ENCODE assay signal across 10 cellular contexts in genomic region chr6:144352310-144352709, GRCh38.
A peak's percentile ranks its signal among the peaks of the same experiment; 100 is the strongest.
DNase-seq lines count a peak whose midpoint lies in the region; ATAC-seq and TF ChIP-seq lines count a peak whose summit lies in the region.
"Had no signal": no experiment of that assay in that cellular context is flagged by ENCODE, and none has a peak within 500 bp of the region (broad histone marks: within the 10 kb centered on the region; RNA-seq: fewer than 3 reads in every experiment).

No MANE protein-coding gene starts in this region.

- peak overlapping the region; percentile 61 to 94 for H3K4me3 Mint-ChIP-seq in activated T-cell treated with anti-CD3 and anti-CD28 coated beads, Interleukin-2, amount 50 U/mL, for 72 hours
- H3K4me3 Mint-ChIP-seq in activated naive CD8-positive, alpha-beta T cell treated with anti-CD3 and anti-CD28 coated beads for 36 hours, result no peak overlapping the region
- peak overlapping the region in 1 of 2 donors; percentile 73 for H3K4me3 Mint-ChIP-seq in stimulated activated naive B cell treated with anti-CD40 and anti-IgM and Interleukin-4, amounts not matched to agents 10 μg/mL and 1 μg/mL and 100 μg/mL, for 72 hours

- H3K27ac ChIP-seq in gastroesophageal sphincter (peak overlapping the region in 1 of 4 donors; percentile 56), WERI-Rb-1 (no peak overlapping the region)
- H3K27ac ChIP-seq: SJSA1 had no signal

- WGBS in gastroesophageal sphincter (ENCODE audit: low coverage in 1 of 2), 2 donors, result 75 to 94% methylated on average over 2 of the region's 2 CpGs

- no peak for TF ChIP-seq POLR2A in gastroesophageal sphincter (IDR thresholded peaks at IDR 0.05)

- H3K4me1 Mint-ChIP-seq in activated T-cell treated with anti-CD3 and anti-CD28 coated beads, Interleukin-2, amount 50 U/mL, for 72 hours (ENCODE audit: low read depth), result peaks cover 84% of the 10 kb centered on the region
- H3K4me1 Mint-ChIP-seq in activated naive CD8-positive, alpha-beta T cell treated with anti-CD3 and anti-CD28 coated beads for 36 hours, result peaks cover 82% of the 10 kb centered on the region
- peaks cover 54 to 81% of the 10 kb centered on the region in 2 donors for H3K4me1 Mint-ChIP-seq in stimulated activated naive B cell treated with anti-CD40 and anti-IgM and Interleukin-4, amounts not matched to agents 10 μg/mL and 1 μg/mL and 100 μg/mL, for 72 hours

- peaks cover 0 to 54% (median 11%) of the 10 kb centered on the region in 3 donors for H3K4me1 ChIP-seq in gastroesophageal sphincter

- H3K9me3 ChIP-seq in gastroesophageal sphincter (no peaks in the 10 kb centered on the region), WERI-Rb-1 (ENCODE audit: severe bottlenecking) (no peaks in the 10 kb centered on the region)
- H3K9me3 ChIP-seq: SJSA1 had no signal

- H3K4me3 ChIP-seq in gastroesophageal sphincter, result no peak overlapping the region
- no peak overlapping the region for H3K4me3 ChIP-seq in WERI-Rb-1 (ENCODE audit: low read depth, low read length)
- H3K4me3 ChIP-seq: SJSA1 had no signal

- H3K27me3 Mint-ChIP-seq in activated T-cell treated with anti-CD3 and anti-CD28 coated beads, Interleukin-2, amount 50 U/mL, for 72 hours (ENCODE audit: low read depth), result no peaks in the 10 kb centered on the region
- no peaks in the 10 kb centered on the region for H3K27me3 Mint-ChIP-seq in activated naive CD8-positive, alpha-beta T cell treated with anti-CD3 and anti-CD28 coated beads for 36 hours
- H3K27me3 Mint-ChIP-seq in stimulated activated naive B cell treated with anti-CD40 and anti-IgM and Interleukin-4, amounts not matched to agents 10 μg/mL and 1 μg/mL and 100 μg/mL, for 72 hours, result no peaks in the 10 kb centered on the region

- H3K36me3 ChIP-seq in gastroesophageal sphincter (no peaks in the 10 kb centered on the region), WERI-Rb-1 (no peaks in the 10 kb centered on the region)
- H3K36me3 ChIP-seq: SJSA1 had no signal

- no peak for ATAC-seq in activated T-cell treated with anti-CD3 and anti-CD28 coated beads, Interleukin-2, amount 50 U/mL, for 72 hours (replicated peaks in 1 of 2)
- ATAC-seq in HG03378 (IDR thresholded peaks at IDR 0.05; ENCODE audit: unreplicated experiment) (peak; percentile 31), gastroesophageal sphincter (no peak)
- ATAC-seq in stimulated activated naive B cell treated with anti-CD40 and anti-IgM and Interleukin-4, amounts not matched to agents 10 μg/mL and 1 μg/mL and 100 μg/mL, for 72 hours (replicated peaks), result peak; percentile 74 to 77

- H3K27ac Mint-ChIP-seq in activated T-cell treated with anti-CD3 and anti-CD28 coated beads, Interleukin-2, amount 50 U/mL, for 72 hours, result peak overlapping the region; percentile 31
- H3K27ac Mint-ChIP-seq in activated naive CD8-positive, alpha-beta T cell treated with anti-CD3 and anti-CD28 coated beads for 36 hours, result peak overlapping the region; percentile 94
- no peak overlapping the region for H3K27ac Mint-ChIP-seq in stimulated activated naive B cell treated with anti-CD40 and anti-IgM and Interleukin-4, amounts not matched to agents 10 μg/mL and 1 μg/mL and 100 μg/mL, for 72 hours

- TF ChIP-seq EP300 in gastroesophageal sphincter (IDR thresholded peaks at IDR 0.05), result no peak

- peaks cover 1 to 2% of the 10 kb centered on the region in 2 donors for H3K36me3 Mint-ChIP-seq in activated T-cell treated with anti-CD3 and anti-CD28 coated beads, Interleukin-2, amount 50 U/mL, for 72 hours (ENCODE audit: insufficient read depth in 2 of 2)
- peaks cover 16% of the 10 kb centered on the region for H3K36me3 Mint-ChIP-seq in activated naive CD8-positive, alpha-beta T cell treated with anti-CD3 and anti-CD28 coated beads for 36 hours
- peaks cover 12 to 22% of the 10 kb centered on the region in 2 donors for H3K36me3 Mint-ChIP-seq in stimulated activated naive B cell treated with anti-CD40 and anti-IgM and Interleukin-4, amounts not matched to agents 10 μg/mL and 1 μg/mL and 100 μg/mL, for 72 hours

- H3K27me3 ChIP-seq in gastroesophageal sphincter, result no peaks in the 10 kb centered on the region
- H3K27me3 ChIP-seq in WERI-Rb-1 (ENCODE audit: insufficient read depth, low read depth, severe bottlenecking), result no peaks in the 10 kb centered on the region
- H3K27me3 ChIP-seq: SJSA1 had no signal

- no peak for DNase-seq in activated T-cell treated with anti-CD3 and anti-CD28 coated beads, Interleukin-2, amount 50 U/mL, for 72 hours
- DNase-seq in activated T-cell treated with anti-CD3 and anti-CD28 coated beads for 4 hours (no peak), WERI-Rb-1 (no peak)
- no peak for DNase-seq in activated naive CD8-positive, alpha-beta T cell treated with anti-CD3 and anti-CD28 coated beads for 36 hours
- no peak for DNase-seq in stimulated activated naive B cell treated with anti-CD40 and anti-IgM and Interleukin-4, amounts not matched to agents 10 μg/mL and 1 μg/mL and 100 μg/mL, for 72 hours
- DNase-seq in stimulated activated CD4-positive, alpha-beta T cell treated with anti-CD3 and anti-CD28 coated beads, Interleukin-2, amount 100 ng/mL, for 24 hours, result no peak
- DNase-seq: NCI-H1930 had no signal

- TF ChIP-seq CTCF in gastroesophageal sphincter (IDR thresholded peaks at IDR 0.05) (no peak), WERI-Rb-1 (IDR thresholded peaks at IDR 0.05; ENCODE audit: low read depth, low read length) (no peak)

- H3K9me3 Mint-ChIP-seq in activated T-cell treated with anti-CD3 and anti-CD28 coated beads, Interleukin-2, amount 50 U/mL, for 72 hours, result peaks cover 0 to 2% of the 10 kb centered on the region in 2 donors
- peaks cover 3% of the 10 kb centered on the region for H3K9me3 Mint-ChIP-seq in activated naive CD8-positive, alpha-beta T cell treated with anti-CD3 and anti-CD28 coated beads for 36 hours
- peaks cover 1 to 9% of the 10 kb centered on the region in 2 donors for H3K9me3 Mint-ChIP-seq in stimulated activated naive B cell treated with anti-CD40 and anti-IgM and Interleukin-4, amounts not matched to agents 10 μg/mL and 1 μg/mL and 100 μg/mL, for 72 hours

Comparison
In these comparisons a context has a peak if more than half of its experiments do, and no peak if none do; other contexts are left out.
1. ATAC-seq: peak in HG03378 (single experiment) and stimulated activated naive B cell treated with anti-CD40 and anti-IgM and Interleukin-4, amounts not matched to agents 10 μg/mL and 1 μg/mL and 100 μg/mL, for 72 hours (2 of 2); none in activated T-cell treated with anti-CD3 and anti-CD28 coated beads, Interleukin-2, amount 50 U/mL, for 72 hours (0 of 2) and gastroesophageal sphincter (single experiment).